8 cellular contexts compared by ENCODE assay signal in the genomic region with DNA sequence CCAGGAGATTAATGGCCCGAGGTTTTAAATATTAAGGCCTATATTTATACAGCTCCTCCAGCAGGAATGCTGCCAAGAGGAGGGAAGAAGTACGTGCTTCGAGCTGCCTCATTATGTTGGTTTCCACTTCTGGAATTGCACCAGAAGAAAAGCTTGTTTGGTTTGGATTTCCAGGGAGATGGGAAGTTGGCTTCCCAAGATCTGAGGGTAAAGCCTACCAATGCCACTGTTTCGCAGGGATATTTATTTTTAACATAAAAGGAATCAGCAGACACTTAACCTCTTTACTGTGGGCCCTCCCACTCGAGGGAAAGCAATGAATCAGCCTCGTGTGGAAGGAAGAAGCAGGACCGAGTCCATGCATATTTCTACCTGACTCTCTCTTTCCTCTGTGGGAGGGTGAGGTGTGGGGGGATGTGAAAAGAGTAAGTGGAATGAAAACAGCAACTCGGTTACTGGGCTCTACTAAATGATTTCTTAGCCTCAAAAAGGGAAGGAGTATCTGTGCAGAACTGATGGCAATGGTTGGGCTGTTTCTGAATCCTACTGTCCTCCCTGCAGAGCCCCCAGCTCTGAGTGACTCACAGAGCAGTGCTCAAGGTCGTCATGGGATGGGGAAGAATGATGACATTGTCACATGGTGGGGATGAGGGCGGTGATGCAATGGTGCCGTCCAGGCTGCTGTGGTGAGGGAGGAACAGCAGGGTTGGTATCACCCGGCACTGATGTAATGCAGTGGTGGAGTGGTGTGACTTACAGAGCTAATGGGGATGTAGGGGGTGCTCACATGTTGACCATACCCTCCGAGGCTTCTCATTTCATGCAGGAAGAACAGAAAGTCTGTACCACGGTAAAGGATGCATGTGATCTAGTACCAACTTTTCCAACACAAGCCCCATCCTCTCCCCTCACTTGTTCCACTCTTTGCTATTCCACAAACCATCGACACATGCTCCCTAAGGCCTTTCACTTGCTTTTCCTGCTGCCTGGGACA.
DNase-seq lines count a peak whose midpoint lies in the region; ATAC-seq and TF ChIP-seq lines count a peak whose summit lies in the region.

No MANE protein-coding gene starts in this region.

- no peak overlapping the region for H3K23ac ChIP-seq in trophoblast cell (ENCODE audit: low read length)

- H3K79me2 ChIP-seq in trophoblast cell (ENCODE audit: control insufficient read depth, insufficient read depth, low read length, poor library complexity), result no peaks in the 10 kb centered on the region

- H4K91ac ChIP-seq in trophoblast cell (ENCODE audit: low read depth, low read length), result no peak overlapping the region

- no peak overlapping the region for H2BK12ac ChIP-seq in trophoblast cell (ENCODE audit: low read length)

- no peak for ATAC-seq in HG03039 (IDR thresholded peaks at IDR 0.05; ENCODE audit: unreplicated experiment)
- no peak for ATAC-seq in GM19023 (IDR thresholded peaks at IDR 0.05; ENCODE audit: unreplicated experiment)
- ATAC-seq in GM21528 (IDR thresholded peaks at IDR 0.05; ENCODE audit: low FRiP score, unreplicated experiment), result no peak

- H3K18ac ChIP-seq in trophoblast cell (ENCODE audit: low read length), result peak overlapping the region; percentile 2

- no peak for TF ChIP-seq CTCF in esophagus muscularis mucosa (IDR thresholded peaks at IDR 0.05)

- H3K14ac ChIP-seq in trophoblast cell (ENCODE audit: low read length), result no peak overlapping the region

- peak; percentile 90 for DNase-seq in CD1c-positive myeloid dendritic cell (ENCODE audit: extremely low spot score)
- peak; percentile 93 for DNase-seq in MV-4-11 (lab: John Stamatoyannopoulos, UW)
- DNase-seq in esophagus muscularis mucosa (ENCODE audit: extremely low spot score), result no peak
- DNase-seq in trophoblast cell, result peak; percentile 87 to 92
- DNase-seq in NCI-H2107 (lab: John Stamatoyannopoulos, UW), result no peak

- H2BK5ac ChIP-seq in trophoblast cell (ENCODE audit: low read depth, low read length, poor library complexity), result no peak overlapping the region

- H3K36me3 ChIP-seq in esophagus muscularis mucosa (peaks cover 0 to 3% (median 0%) of the 10 kb centered on the region in 4 donors), trophoblast cell (ENCODE audit: control insufficient read depth in 1 of 2, insufficient read depth in 2 of 2, low read length in 2 of 2) (peaks cover 16 to 29% of the 10 kb centered on the region in 2 experiments)

- H3K27me3 ChIP-seq in esophagus muscularis mucosa (no peaks in the 10 kb centered on the region), trophoblast cell (ENCODE audit: insufficient read depth, low read length) (no peaks in the 10 kb centered on the region)

- H2AK5ac ChIP-seq in trophoblast cell (ENCODE audit: low read length), result no peak overlapping the region

- intact Hi-C loops in esophagus muscularis mucosa (cut with DNase I), result no loop called here

- H3K4me1 ChIP-seq in esophagus muscularis mucosa (peaks cover 7 to 40% (median 37%) of the 10 kb centered on the region in 4 donors), trophoblast cell (ENCODE audit: control insufficient read depth in 1 of 2, insufficient read depth in 2 of 2, low read length in 2 of 2) (peaks cover 0 to 11% of the 10 kb centered on the region in 2 experiments)

- H3K9ac ChIP-seq in trophoblast cell (ENCODE audit: low read length), result no peak overlapping the region

- H3K4ac ChIP-seq in trophoblast cell (ENCODE audit: low read depth, low read length), result no peak overlapping the region

- WGBS in esophagus muscularis mucosa, result 42% methylated on average over 13 of the region's 15 CpGs
- WGBS in trophoblast cell (ENCODE audit: extremely low coverage, insufficient coverage, insufficient read length), result no CpG with 5 or more reads among the region's 15 CpGs

- H3K27ac ChIP-seq in esophagus muscularis mucosa (replicated peaks in 1 of 4) (peak overlapping the region; percentile 61 to 71 (median 68)), trophoblast cell (ENCODE audit: low read depth, low read length) (no peak overlapping the region)

- H4K8ac ChIP-seq in trophoblast cell (ENCODE audit: low read depth, low read length), result no peak overlapping the region

- no peak overlapping the region for H4K12ac ChIP-seq in trophoblast cell (ENCODE audit: low read depth, low read length)

- no peaks in the 10 kb centered on the region for H3K9me3 ChIP-seq in esophagus muscularis mucosa
- no peaks in the 10 kb centered on the region for H3K9me3 ChIP-seq in trophoblast cell (ENCODE audit: insufficient read depth, low read depth, low read length)

- no peak for TF ChIP-seq EP300 in esophagus muscularis mucosa (IDR thresholded peaks at IDR 0.05)

- H2AFZ ChIP-seq in trophoblast cell (ENCODE audit: insufficient read depth, low read length, poor library complexity), result no peak overlapping the region

- no peak for TF ChIP-seq POLR2A in esophagus muscularis mucosa (IDR thresholded peaks at IDR 0.05; ENCODE audit: low read depth)

- H2BK120ac ChIP-seq in trophoblast cell (ENCODE audit: insufficient read depth, low read length, poor library complexity), result no peak overlapping the region

- H3K4me2 ChIP-seq in trophoblast cell (ENCODE audit: low read length), result no peak overlapping the region

- no peak overlapping the region for H3K4me3 ChIP-seq in esophagus muscularis mucosa
- no peak overlapping the region for H3K4me3 ChIP-seq in trophoblast cell (ENCODE audit: low read depth, low read length)

- H3K79me1 ChIP-seq in trophoblast cell (ENCODE audit: low read length), result no peaks in the 10 kb centered on the region

Comparison
In these comparisons a context has a peak if more than half of its experiments do, and no peak if none do; other contexts are left out.
1. DNase-seq: peak in CD1c-positive myeloid dendritic cell (single experiment), MV-4-11 (single experiment) and trophoblast cell (2 of 2); none in esophagus muscularis mucosa (single experiment) and NCI-H2107 (single experiment).